In genomic region chr13:44523176-44524017, GRCh38 we compare ENCODE assay signal across 9 cellular contexts. TPM values are rescaled to one million over a fixed set of nuclear protein-coding genes. Genes with fewer than 3 reads are reported as not detected.
DNase-seq lines count a peak whose midpoint lies in the region; TF ChIP-seq lines count a peak whose summit lies in the region.
"Had no signal": no experiment of that assay in that cellular context is flagged by ENCODE, and none has a peak within 500 bp of the region (broad histone marks: within the 10 kb centered on the region; RNA-seq: fewer than 3 reads in every experiment).

No MANE protein-coding gene starts in this region.

- H3K4me1 Mint-ChIP-seq in Calu3 (ENCODE audit: low read depth, unreplicated experiment): no peaks in the 10 kb centered on the region
- H3K4me1 Mint-ChIP-seq: IgD-negative memory B cell had no signal

- no peak for TF ChIP-seq CTCF in AG09309 (IDR thresholded peaks at IDR 0.05; ENCODE audit: control insufficient read depth, insufficient read depth, low read depth, low read length, missing control alignments)
- TF ChIP-seq CTCF in ascending aorta (IDR thresholded peaks at IDR 0.05): no peak
- TF ChIP-seq CTCF in Calu3 (IDR thresholded peaks at IDR 0.05; ENCODE audit: unreplicated experiment): no peak

- DNase-seq in AG09309 (ENCODE audit: low read depth): peak; percentile 24
- peak; percentile 54 for DNase-seq in H4 (ENCODE audit: low spot score)
- no peak for DNase-seq in ascending aorta (ENCODE audit: low spot score in 2 of 2)
- DNase-seq in kidney tubule cell (ENCODE audit: low spot score): peak; percentile 87
- no peak for DNase-seq in NCI-H1105 treated with DMSO at 0.1 percent for 48 hours (lab: John Stamatoyannopoulos, UW)
- no peak for DNase-seq in activated CD4-positive, CD25-positive, alpha-beta regulatory T cell treated with anti-CD3 and anti-CD28 coated beads, Interleukin-2, amount 50 U/mL, for 72 hours
- DNase-seq in NCI-H82 (lab: John Stamatoyannopoulos, UW): no peak
- DNase-seq in Calu3: no peak

- H3K4me3 ChIP-seq in AG09309 (ENCODE audit: control insufficient read depth, low read depth, low read length) (no peak overlapping the region), ascending aorta (no peak overlapping the region)

- H3K36me3 ChIP-seq in ascending aorta: no peaks in the 10 kb centered on the region

- H3K27ac ChIP-seq in ascending aorta: peak overlapping the region; percentile 12 to 40

- BruUV-seq in Calu3 (replicated peaks; lab: Mats Ljungman, UMichigan): no TSS peak

- H3K9me3 ChIP-seq in ascending aorta: peaks cover 0 to 4% of the 10 kb centered on the region in 2 donors

- no peak overlapping the region for H3K27ac Mint-ChIP-seq in Calu3 (ENCODE audit: unreplicated experiment)
- H3K27ac Mint-ChIP-seq: IgD-negative memory B cell had no signal

- intact Hi-C loops in ascending aorta (cut with DNase I) (no loop called here), Calu3 (cut with micrococcal nuclease; ENCODE audit: unreplicated experiment) (no loop called here)

- CTCF ChIA-PET in Calu3 (lab: Charles Lee): no interaction called here

- no peaks in the 10 kb centered on the region for H3K9me3 Mint-ChIP-seq in Calu3 (ENCODE audit: low read depth, unreplicated experiment)
- H3K9me3 Mint-ChIP-seq: IgD-negative memory B cell had no signal

- no peaks in the 10 kb centered on the region for H3K27me3 ChIP-seq in ascending aorta

- no peaks in the 10 kb centered on the region for H3K36me3 Mint-ChIP-seq in Calu3 (ENCODE audit: insufficient read depth, unreplicated experiment)
- H3K36me3 Mint-ChIP-seq: IgD-negative memory B cell had no signal

- no peaks in the 10 kb centered on the region for H3K27me3 Mint-ChIP-seq in Calu3 (ENCODE audit: unreplicated experiment)
- H3K27me3 Mint-ChIP-seq: IgD-negative memory B cell had no signal

- no peak overlapping the region for H3K4me3 Mint-ChIP-seq in Calu3 (ENCODE audit: low read depth, unreplicated experiment)
- H3K4me3 Mint-ChIP-seq: IgD-negative memory B cell had no signal

- H3K4me1 ChIP-seq in ascending aorta: peaks cover 0 to 11% of the 10 kb centered on the region in 2 donors

RNA-seq across cellular contexts. Expression of gene TSC22D1, which starts 52.7 kb away (rescaled TPM):
- total RNA-seq in H4 (2014; rRNA removed; shearing (Covaris generic)): 30.1 and 35.9 TPM in 2 replicates
- total RNA-seq in ascending aorta (97.7 TPM), Calu3 (2022) (37.1 and 37.2 TPM in 2 replicates)

Comparison
In these comparisons a context has a peak if more than half of its experiments do, and no peak if none do; other contexts are left out.
1. DNase-seq: peak in AG09309 (single experiment), H4 (single experiment) and kidney tubule cell (single experiment); none in ascending aorta (0 of 2), NCI-H1105 treated with DMSO at 0.1 percent for 48 hours (single experiment), activated CD4-positive, CD25-positive, alpha-beta regulatory T cell treated with anti-CD3 and anti-CD28 coated beads, Interleukin-2, amount 50 U/mL, for 72 hours (single experiment), NCI-H82 (single experiment) and Calu3 (single experiment).